Comparison of ENCODE assay signal across 18 cellular contexts in the genomic region with DNA sequence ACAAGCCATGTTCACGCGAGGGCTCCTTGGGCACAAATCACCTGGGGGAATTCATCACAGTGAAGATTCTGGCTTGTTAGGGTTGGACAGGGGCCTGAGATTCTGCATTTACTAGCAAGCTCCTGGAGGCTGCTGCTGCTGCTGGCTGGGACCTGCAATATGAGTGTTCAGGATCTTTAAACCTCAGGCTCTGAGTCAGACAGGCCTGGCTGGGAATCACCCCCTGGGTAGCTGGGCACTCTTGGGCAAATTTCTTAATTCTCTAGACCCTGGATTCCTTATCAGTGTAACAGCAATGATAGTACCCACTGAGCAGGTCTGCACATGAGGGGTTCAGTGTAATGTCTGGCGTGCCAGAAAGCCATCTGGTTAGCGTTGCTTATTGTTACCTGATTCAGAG.
DNase-seq lines count a peak whose midpoint lies in the region; ATAC-seq and TF ChIP-seq lines count a peak whose summit lies in the region.
"Had no signal": no experiment of that assay in that cellular context is flagged by ENCODE, and none has a peak within 500 bp of the region (broad histone marks: within the 10 kb centered on the region; RNA-seq: fewer than 3 reads in every experiment).

No MANE protein-coding gene starts in this region.

- H3K9me3 Mint-ChIP-seq in activated CD8-positive, alpha-beta memory T cell treated with anti-CD3 and anti-CD28 coated beads, Interleukin-2, amount 10 ng/mL, durations not matched to agents 7 days and 5 days (ENCODE audit: low read depth): no peaks in the 10 kb centered on the region

- H3K4me3 Mint-ChIP-seq in activated CD8-positive, alpha-beta memory T cell treated with anti-CD3 and anti-CD28 coated beads, Interleukin-2, amount 10 ng/mL, durations not matched to agents 7 days and 5 days: no peak overlapping the region
- H3K4me3 Mint-ChIP-seq: CD8-positive, alpha-beta memory T cell had no signal

- no peaks in the 10 kb centered on the region for H3K9me2 ChIP-seq in GM23248 (ENCODE audit: insufficient read depth)

- H3K4me1 ChIP-seq in GM23248 (ENCODE audit: insufficient read depth) (no peaks in the 10 kb centered on the region), spleen (no peaks in the 10 kb centered on the region)
- H3K4me1 ChIP-seq: HAP-1 had no signal

- no peaks in the 10 kb centered on the region for H3K36me3 Mint-ChIP-seq in activated CD8-positive, alpha-beta memory T cell treated with anti-CD3 and anti-CD28 coated beads, Interleukin-2, amount 10 ng/mL, durations not matched to agents 7 days and 5 days

- H3K27me3 Mint-ChIP-seq in activated CD8-positive, alpha-beta memory T cell treated with anti-CD3 and anti-CD28 coated beads, Interleukin-2, amount 10 ng/mL, durations not matched to agents 7 days and 5 days: peaks cover 27% of the 10 kb centered on the region

- H3K4me3 ChIP-seq in GM23248 (no peak overlapping the region), MG63 (no peak overlapping the region), choroid plexus epithelial cell (ENCODE audit: low read depth, low read length) (no peak overlapping the region), spleen (no peak overlapping the region)
- H3K4me3 ChIP-seq: HAP-1, K562, PC-9 had no signal

- in situ Hi-C loops in GM23248 (cut with MboI): loop anchor here (10.0 kb wide), 1 partner anchor 502 kb away; no protein-coding TSS in a partner anchor

- H3K27me3 ChIP-seq in GM23248 (replicated peaks; ENCODE audit: insufficient read depth) (0 out of 2 replicates have a peak, but pooled peaks cover 16% of the 10 kb centered on the region), MG63 (no peaks in the 10 kb centered on the region), spleen (replicated peaks in 1 of 7) (peaks cover 0 to 19% (median 0%) of the 10 kb centered on the region in 7 donors)

- H3K36me3 ChIP-seq in GM23248 (ENCODE audit: low read depth) (no peaks in the 10 kb centered on the region), MG63 (no peaks in the 10 kb centered on the region), spleen (no peaks in the 10 kb centered on the region)
- H3K36me3 ChIP-seq: HAP-1 had no signal

- H3K4me1 Mint-ChIP-seq in activated CD8-positive, alpha-beta memory T cell treated with anti-CD3 and anti-CD28 coated beads, Interleukin-2, amount 10 ng/mL, durations not matched to agents 7 days and 5 days: no peaks in the 10 kb centered on the region
- H3K4me1 Mint-ChIP-seq: CD8-positive, alpha-beta memory T cell had no signal

- H3K27ac Mint-ChIP-seq in activated CD8-positive, alpha-beta memory T cell treated with anti-CD3 and anti-CD28 coated beads, Interleukin-2, amount 10 ng/mL, durations not matched to agents 7 days and 5 days: no peak overlapping the region
- H3K27ac Mint-ChIP-seq: CD8-positive, alpha-beta memory T cell had no signal

- no peak overlapping the region for H2AFZ ChIP-seq in GM23248
- H2AFZ ChIP-seq: PC-9 had no signal

- no peak for ATAC-seq in activated CD8-positive, alpha-beta memory T cell treated with anti-CD3 and anti-CD28 coated beads, Interleukin-2, amount 10 ng/mL, durations not matched to agents 7 days and 5 days
- ATAC-seq: K562 had no signal

- H4K20me1 ChIP-seq in GM23248 (ENCODE audit: insufficient read depth): no peaks in the 10 kb centered on the region

- H3F3A ChIP-seq in GM23248 (ENCODE audit: insufficient read depth): no peaks in the 10 kb centered on the region

- H3K9me3 ChIP-seq in GM23248 (ENCODE audit: low read depth): no peaks in the 10 kb centered on the region
- H3K9me3 ChIP-seq in MG63: no peaks in the 10 kb centered on the region
- H3K9me3 ChIP-seq in spleen: no peaks in the 10 kb centered on the region
- H3K9me3 ChIP-seq: HAP-1 had no signal

- no peak overlapping the region for H3K9ac ChIP-seq in GM23248

- no peaks in the 10 kb centered on the region for H3K79me2 ChIP-seq in GM23248 (ENCODE audit: insufficient read depth)

- TF ChIP-seq POLR2A in spleen (IDR thresholded peaks at IDR 0.05): no peak

- peak; percentile 50 for DNase-seq in GM23248
- DNase-seq in MG63: peak; percentile 30
- DNase-seq in choroid plexus epithelial cell (ENCODE audit: low read depth): peak; percentile 23
- peak; percentile 34 for DNase-seq in renal cortical epithelial cell (ENCODE audit: low read depth)
- DNase-seq in spleen: no peak
- no peak for DNase-seq in NOMO-1 (lab: John Stamatoyannopoulos, UW; ENCODE audit: unreplicated experiment in 2 of 2)
- no peak for DNase-seq in activated CD8-positive, alpha-beta memory T cell treated with anti-CD3 and anti-CD28 coated beads, Interleukin-2, amount 10 ng/mL, durations not matched to agents 7 days and 5 days
- DNase-seq: C1 segment of cervical spinal cord; CD8-positive, alpha-beta memory T cell; DMS53; NCI-H1417; NCI-H187; NCI-H2107; NCI-H510A treated with DMSO at 0.1 percent for 48 hours; NCI-H774; PC-9 had no signal

- H3K27ac ChIP-seq in GM23248: no peak overlapping the region
- no peak overlapping the region for H3K27ac ChIP-seq in spleen
- H3K27ac ChIP-seq: PC-9 had no signal

- TF ChIP-seq CTCF in choroid plexus epithelial cell (conservative IDR thresholded peaks at IDR 0.05; ENCODE audit: low read depth, low read length) (no peak), spleen (IDR thresholded peaks at IDR 0.05 in 8 of 11, conservative IDR thresholded peaks at IDR 0.05 in 3 of 11) (no peak)

- intact Hi-C loops in spleen (cut with DNase I; ENCODE audit: low total_unique reads): no loop called here

- 56 to 65% methylated on average over 4 of the region's 4 CpGs for WGBS in GM23248 (ENCODE audit: low coverage in 1 of 2, low lambda C conversion rate in 2 of 2, missing lambda C conversion rate in 2 of 2), 2 experiments
- 87 to 95% (median 93%) methylated on average over 4 of the region's 4 CpGs for WGBS in spleen, 5 donors

- CTCF ChIA-PET in activated CD8-positive, alpha-beta memory T cell treated with anti-CD3 and anti-CD28 coated beads, Interleukin-2, amount 10 ng/mL, durations not matched to agents 7 days and 5 days (lab: Charles Lee): no interaction called here

- no peak overlapping the region for H3K4me2 ChIP-seq in GM23248 (ENCODE audit: unreplicated experiment)
- H3K4me2 ChIP-seq: PC-9 had no signal

Comparison
In these comparisons a context has a peak if more than half of its experiments do, and no peak if none do; other contexts are left out.
1. DNase-seq: peak in GM23248 (single experiment), MG63 (single experiment), choroid plexus epithelial cell (single experiment) and renal cortical epithelial cell (single experiment); none in spleen (single experiment), NOMO-1 (0 of 2) and activated CD8-positive, alpha-beta memory T cell treated with anti-CD3 and anti-CD28 coated beads, Interleukin-2, amount 10 ng/mL, durations not matched to agents 7 days and 5 days (single experiment).